In the genomic region with DNA sequence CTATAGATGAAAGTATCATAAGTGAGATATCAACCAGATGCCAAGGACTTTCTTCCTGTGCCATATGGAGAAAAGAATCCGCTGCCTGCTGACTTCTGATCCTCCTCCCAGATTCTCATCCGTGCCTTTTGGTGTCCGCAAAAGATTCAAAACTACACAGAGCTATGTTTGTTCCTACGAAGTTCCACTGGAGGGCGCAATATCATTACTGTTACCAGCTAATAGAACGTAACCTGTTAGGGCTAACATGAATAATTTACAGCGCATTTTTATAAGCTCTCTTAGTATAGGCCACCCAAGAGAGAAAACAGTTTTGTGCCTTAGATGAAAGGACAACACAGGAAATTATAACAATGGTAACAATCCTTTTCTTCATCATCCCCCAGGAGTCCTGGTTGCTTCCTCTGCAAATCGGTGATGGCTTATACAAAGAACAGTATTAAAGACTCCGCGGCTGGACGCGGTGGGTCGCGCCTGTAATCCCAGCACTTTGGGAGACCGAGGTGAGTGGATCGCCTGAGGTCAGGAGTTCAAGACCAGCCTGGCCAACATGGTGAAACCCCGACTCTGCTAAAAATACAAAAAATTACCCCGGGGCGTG, we compare ENCODE assay signal across 10 cellular contexts. TPM values are rescaled to one million over a fixed set of nuclear protein-coding genes. Genes with fewer than 3 reads are reported as not detected.
DNase-seq lines count a peak whose midpoint lies in the region; ATAC-seq and TF ChIP-seq lines count a peak whose summit lies in the region.
"Had no signal": no experiment of that assay in that cellular context is flagged by ENCODE, and none has a peak within 500 bp of the region (broad histone marks: within the 10 kb centered on the region; RNA-seq: fewer than 3 reads in every experiment).

No MANE protein-coding gene starts in this region.

- 12% methylated on average over 19 of the region's 19 CpGs for WGBS in SK-N-SH (ENCODE audit: low lambda C conversion rate)
- 55% methylated on average over 19 of the region's 19 CpGs for WGBS in hepatocyte (ENCODE audit: low lambda C conversion rate, missing lambda C conversion rate)

- H3K9me2 ChIP-seq in SK-N-SH (no peaks in the 10 kb centered on the region), hepatocyte (replicated peaks; ENCODE audit: insufficient read depth) (no peaks in the 10 kb centered on the region)

- in situ Hi-C loops in gastrocnemius medialis (cut with MboI; ENCODE audit: low sequenced_read_pairs in 4 of 4), result no loop called here

- TF ChIP-seq CTCF in SK-N-SH (IDR thresholded peaks at IDR 0.05) (peak; percentile 78), hepatocyte (IDR thresholded peaks at IDR 0.05; ENCODE audit: poor library complexity) (peak; percentile 60), type B pancreatic cell (conservative IDR thresholded peaks at IDR 0.05) (peak; percentile 75), gastrocnemius medialis (IDR thresholded peaks at IDR 0.05 in 4 of 5, conservative IDR thresholded peaks at IDR 0.05 in 1 of 5) (no peak)

- H3K9me3 ChIP-seq in SK-N-SH (no peaks in the 10 kb centered on the region), hepatocyte (ENCODE audit: low read depth) (no peaks in the 10 kb centered on the region), gastrocnemius medialis (no peaks in the 10 kb centered on the region)
- H3K9me3 ChIP-seq: BLaER1 had no signal

- H3K9me3 Mint-ChIP-seq in type B pancreatic cell, result no peaks in the 10 kb centered on the region

- H3K36me3 ChIP-seq in SK-N-SH (replicated peaks in 1 of 2; ENCODE audit: control insufficient read depth in 1 of 2, insufficient read depth in 2 of 2, low read length in 1 of 2) (no peaks in the 10 kb centered on the region), hepatocyte (replicated peaks; ENCODE audit: insufficient read depth, low read depth) (no peaks in the 10 kb centered on the region), gastrocnemius medialis (no peaks in the 10 kb centered on the region)
- H3K36me3 ChIP-seq: BLaER1 had no signal

- DNase-seq in DMS53 (lab: John Stamatoyannopoulos, UW) (peak; percentile 35), DMS53 treated with DMSO at 0.1 percent for 48 hours (lab: John Stamatoyannopoulos, UW; ENCODE audit: unreplicated experiment) (no peak), HuH-7 (ENCODE audit: low spot score) (peak; percentile 10), SK-N-SH (peak; percentile 54), hepatocyte (ENCODE audit: low spot score) (peak; percentile 61), type B pancreatic cell (ENCODE audit: extremely low spot score, unreplicated experiment) (no peak), gastrocnemius medialis (no peak)
- DNase-seq in activated CD4-positive, alpha-beta T cell treated with anti-CD3 and anti-CD28 coated beads for 1 hour, result no peak

- H3K27ac ChIP-seq in SK-N-SH (ENCODE audit: low read depth in 2 of 2, low read length in 1 of 2), result no peak overlapping the region
- no peak overlapping the region for H3K27ac ChIP-seq in hepatocyte
- H3K27ac ChIP-seq in gastrocnemius medialis, result no peak overlapping the region
- H3K27ac ChIP-seq: BLaER1 had no signal

- CTCF ChIA-PET in SK-N-SH (lab: Yijun Ruan, JAX), result interaction anchor here (0.6 to 2.0 kb wide), 15 partner anchors 8 to 792 kb away, joined by 3 to 15 read pairs (median 3); no protein-coding TSS in a partner anchor

- peak; percentile 89 for TF ChIP-seq RAD21 in SK-N-SH (IDR thresholded peaks at IDR 0.05; ENCODE audit: low read length)

- no peaks in the 10 kb centered on the region for H3K4me1 Mint-ChIP-seq in type B pancreatic cell (ENCODE audit: unreplicated experiment)

- TF ChIP-seq POLR2A in gastrocnemius medialis (IDR thresholded peaks at IDR 0.05), result no peak

- peaks cover 7% of the 10 kb centered on the region for H3K27me3 Mint-ChIP-seq in type B pancreatic cell

- POLR2A ChIA-PET in SK-N-SH (lab: Yijun Ruan, JAX), result interaction anchor here (0.9 kb wide), 2 partner anchors 161 to 251 kb away, joined by 3 to 4 read pairs; a partner anchor contains a TSS

- H3K4me3 Mint-ChIP-seq in type B pancreatic cell, result no peak overlapping the region

- peak overlapping the region in 1 of 2 experiments; percentile 17; a peak in 1 of 4 replicates for H3K4me3 ChIP-seq in SK-N-SH (ENCODE audit: low read depth in 2 of 2, low read length in 1 of 2)
- no peak overlapping the region for H3K4me3 ChIP-seq in hepatocyte
- H3K4me3 ChIP-seq in gastrocnemius medialis, result no peak overlapping the region
- H3K4me3 ChIP-seq: BLaER1 had no signal

- no peak overlapping the region for H3K27ac Mint-ChIP-seq in type B pancreatic cell

- no peak for TF ChIP-seq EP300 in SK-N-SH (IDR thresholded peaks at IDR 0.05; ENCODE audit: borderline replicate concordance in 1 of 2, low read depth in 1 of 2, low read length in 1 of 2)

- no peaks in the 10 kb centered on the region for H3K36me3 Mint-ChIP-seq in type B pancreatic cell

- H4K20me1 ChIP-seq in SK-N-SH (ENCODE audit: insufficient read depth), result no peaks in the 10 kb centered on the region
- H4K20me1 ChIP-seq in hepatocyte (ENCODE audit: insufficient read depth, poor library complexity, severe bottlenecking), result no peaks in the 10 kb centered on the region
- H4K20me1 ChIP-seq: BLaER1 had no signal

- no peak overlapping the region for H3K9ac ChIP-seq in SK-N-SH
- H3K9ac ChIP-seq: BLaER1 had no signal

- H3K4me2 ChIP-seq in SK-N-SH, result no peak overlapping the region
- no peak overlapping the region for H3K4me2 ChIP-seq in hepatocyte
- H3K4me2 ChIP-seq: BLaER1 had no signal

- H3F3A ChIP-seq in SK-N-SH (replicated peaks; ENCODE audit: insufficient read depth), result no peaks in the 10 kb centered on the region

- no peaks in the 10 kb centered on the region for H3K4me1 ChIP-seq in SK-N-SH (ENCODE audit: control insufficient read depth in 1 of 2, insufficient read depth in 2 of 2, low read depth in 1 of 2, low read length in 1 of 2)
- no peaks in the 10 kb centered on the region for H3K4me1 ChIP-seq in hepatocyte (ENCODE audit: insufficient read depth)
- H3K4me1 ChIP-seq in gastrocnemius medialis, result no peaks in the 10 kb centered on the region
- H3K4me1 ChIP-seq: BLaER1 had no signal

- H2AFZ ChIP-seq in SK-N-SH (ENCODE audit: low read depth) (no peak overlapping the region), hepatocyte (no peak overlapping the region)

- H3K79me2 ChIP-seq in SK-N-SH (ENCODE audit: insufficient read depth) (no peaks in the 10 kb centered on the region), hepatocyte (no peaks in the 10 kb centered on the region)

- H3K27me3 ChIP-seq in SK-N-SH (ENCODE audit: insufficient read depth) (peaks cover 18% of the 10 kb centered on the region; the same call in 1 of the 2 replicates), hepatocyte (no peaks in the 10 kb centered on the region), gastrocnemius medialis (peaks cover 0 to 16% (median 0%) of the 10 kb centered on the region in 3 donors)

- no peak for ATAC-seq in gastrocnemius medialis

- intact Hi-C loops in gastrocnemius medialis (cut with DNase I; ENCODE audit: low total_unique reads), result no loop called here

TF ChIP-seq in SK-N-SH, 30 proteins besides CTCF, POLR2A, EP300 and RAD21:
- TF ChIP-seq POLR2AphosphoS5 (IDR thresholded peaks at IDR 0.05; ENCODE audit: low read depth, low read length), result no peak
- TF ChIP-seq SMC3 (IDR thresholded peaks at IDR 0.05; ENCODE audit: low read depth, low read length), result peak; percentile 72
- TF ChIP-seq NFIC (IDR thresholded peaks at IDR 0.05; ENCODE audit: borderline replicate concordance), result no peak
- no peak for TF ChIP-seq FOXJ3 (CRISPR knock-in tag; IDR thresholded peaks at IDR 0.05)
- TF ChIP-seq, protein P1, sequence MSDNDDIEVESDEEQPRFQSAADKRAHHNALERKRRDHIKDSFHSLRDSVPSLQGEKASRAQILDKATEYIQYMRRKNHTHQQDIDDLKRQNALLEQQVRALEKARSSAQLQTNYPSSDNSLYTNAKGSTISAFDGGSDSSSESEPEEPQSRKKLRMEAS (IDR thresholded peaks at IDR 0.05; ENCODE audit: low read depth), result no peak

RNA-seq across cellular contexts. Expression of a gene that starts 22.8 kb away (rescaled TPM):
- polyA plus RNA-seq in SK-N-SH (2012; rRNA removed), result 0.67 and 0.80 TPM in 2 replicates
- 0.52 and 0.79 TPM in 2 replicates for polyA plus RNA-seq in SK-N-SH (2012; cell fraction: cytosol; rRNA removed)
- polyA plus RNA-seq in SK-N-SH (2012; cell fraction: nucleus; rRNA removed), result 0.38 and 0.43 TPM in 2 replicates
- 0.28 and 0.83 TPM in 2 replicates for total RNA-seq in hepatocyte
- polyA plus RNA-seq in hepatocyte, result 0.67 and 2.2 TPM in 2 replicates
- 2.1 and 2.9 TPM in 2 replicates for total RNA-seq in type B pancreatic cell (ENCODE audit: low replicate concordance)
- total RNA-seq in gastrocnemius medialis, result not detected

RNA-seq across cellular contexts. Expression of a gene that starts 41.1 kb away (rescaled TPM):
- polyA plus RNA-seq in SK-N-SH (2012; rRNA removed), result 0.03 and 0.06 TPM in 2 replicates
- polyA plus RNA-seq in SK-N-SH (2012; cell fraction: cytosol; rRNA removed), result 0.01 and 0.03 TPM in 2 replicates
- polyA plus RNA-seq in SK-N-SH (2012; cell fraction: nucleus; rRNA removed), result 0.10 TPM in 1 of 2 replicates, not detected in the other
- total RNA-seq in hepatocyte, result 0.32 TPM in 1 of 2 replicates, not detected in the other
- 0.10 TPM in 1 of 2 replicates, not detected in the other for polyA plus RNA-seq in hepatocyte
- 0.33 and 0.85 TPM in 2 replicates for total RNA-seq in type B pancreatic cell (ENCODE audit: low replicate concordance)
- not detected for total RNA-seq in gastrocnemius medialis
- total RNA-seq: activated CD8-positive, alpha-beta memory T cell treated with anti-CD3 and anti-CD28 coated beads for 36 hours had no signal

Comparison
In these comparisons a context has a peak if more than half of its experiments do, and no peak if none do; other contexts are left out.
1. DNase-seq: peak in DMS53 (single experiment), HuH-7 (single experiment), SK-N-SH (single experiment) and hepatocyte (single experiment); none in DMS53 treated with DMSO at 0.1 percent for 48 hours (single experiment), type B pancreatic cell (single experiment), activated CD4-positive, alpha-beta T cell treated with anti-CD3 and anti-CD28 coated beads for 1 hour (single experiment) and gastrocnemius medialis (0 of 2).
2. CTCF ChIP-seq: peak in SK-N-SH (single experiment), hepatocyte (single experiment) and type B pancreatic cell (single experiment); none in gastrocnemius medialis (0 of 5).